18 cellular contexts compared by ENCODE assay signal in the genomic region with DNA sequence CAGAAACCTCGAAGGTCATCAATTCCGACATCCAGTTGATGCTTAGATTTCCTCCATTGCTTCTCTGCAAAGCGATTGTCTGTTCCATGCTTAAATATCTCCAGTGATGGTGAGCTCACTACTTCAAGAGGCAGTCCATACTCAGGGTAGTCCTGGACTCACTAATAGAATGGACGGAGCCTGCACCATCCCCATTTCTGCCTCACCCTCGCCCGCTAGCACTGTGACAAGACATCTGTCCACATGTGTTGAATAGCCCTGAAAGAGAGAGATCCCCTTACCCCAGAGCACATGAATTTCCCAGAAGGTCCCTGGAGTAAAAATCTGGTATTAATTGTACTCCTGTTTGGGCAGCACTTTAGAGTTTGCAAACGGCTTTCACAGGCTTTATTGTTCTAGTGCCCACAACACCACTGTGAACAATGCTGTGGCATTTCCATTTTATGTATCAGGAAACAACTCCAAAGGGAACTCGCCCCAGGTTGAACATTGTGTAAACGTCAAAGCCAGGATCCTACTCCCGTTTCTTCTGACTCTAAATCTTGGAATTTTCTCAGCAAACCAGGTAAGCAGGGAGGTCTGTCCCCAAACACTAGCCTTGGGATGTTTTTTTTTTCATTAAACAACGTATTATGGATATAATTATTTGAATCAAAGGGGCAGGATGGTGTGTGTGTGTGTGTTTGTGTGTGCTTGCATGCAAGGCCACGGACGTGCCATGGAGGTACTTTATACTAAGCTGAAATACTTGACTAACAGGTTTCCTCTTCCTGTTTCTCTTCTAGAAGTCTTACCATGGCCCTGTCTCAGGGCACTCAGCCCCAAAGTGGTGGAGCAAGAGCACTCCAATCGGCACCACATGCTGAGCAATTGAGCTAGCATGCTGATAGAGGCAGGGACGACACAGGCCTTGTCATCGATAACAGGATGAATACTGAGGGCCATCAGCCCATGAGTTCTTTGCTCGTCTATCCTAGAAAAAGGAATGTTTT.
DNase-seq lines count a peak whose midpoint lies in the region; ATAC-seq and TF ChIP-seq lines count a peak whose summit lies in the region.
"Had no signal": no experiment of that assay in that cellular context is flagged by ENCODE, and none has a peak within 500 bp of the region (broad histone marks: within the 10 kb centered on the region; RNA-seq: fewer than 3 reads in every experiment).

No MANE protein-coding gene starts in this region.

- H3K4me1 ChIP-seq in right atrium auricular region = peaks cover 0 to 11% of the 10 kb centered on the region in 2 donors

- intact Hi-C loops in natural killer cell (cut with micrococcal nuclease) = no loop called here
- intact Hi-C loops in activated naive CD4-positive, alpha-beta T cell treated with anti-CD3 and anti-CD28 coated beads for 36 hours (cut with micrococcal nuclease) = no loop called here

- H3K9me3 Mint-ChIP-seq in endothelial cell (ENCODE audit: unreplicated experiment) (no peaks in the 10 kb centered on the region), nephron (no peaks in the 10 kb centered on the region), natural killer cell (no peaks in the 10 kb centered on the region)
- H3K9me3 Mint-ChIP-seq in activated naive CD4-positive, alpha-beta T cell treated with anti-CD3 and anti-CD28 coated beads for 36 hours = no peaks in the 10 kb centered on the region
- H3K9me3 Mint-ChIP-seq: dendritic cell treated with granulocyte-macrophage colony-stimulating factor and Interleukin-4, amounts not matched to agents 40 ng/mL and 50 ng/mL, for 4 days had no signal

- peaks cover 63% of the 10 kb centered on the region for H3K4me1 Mint-ChIP-seq in endothelial cell (ENCODE audit: unreplicated experiment)
- peaks cover 80% of the 10 kb centered on the region for H3K4me1 Mint-ChIP-seq in nephron
- no peaks in the 10 kb centered on the region for H3K4me1 Mint-ChIP-seq in natural killer cell
- H3K4me1 Mint-ChIP-seq in activated naive CD4-positive, alpha-beta T cell treated with anti-CD3 and anti-CD28 coated beads for 36 hours (ENCODE audit: low read depth) = no peaks in the 10 kb centered on the region

- H3K27ac ChIP-seq in right atrium auricular region = no peak overlapping the region
- H3K27ac ChIP-seq: gastrocnemius medialis, left ventricle myocardium inferior had no signal

- CTCF ChIA-PET in activated naive CD4-positive, alpha-beta T cell treated with anti-CD3 and anti-CD28 coated beads for 36 hours (lab: Charles Lee) = no interaction called here

- H3K4me3 ChIP-seq in right atrium auricular region = no peak overlapping the region
- H3K4me3 ChIP-seq: gastrocnemius medialis, left ventricle myocardium inferior had no signal

- H3K27ac Mint-ChIP-seq in endothelial cell (ENCODE audit: unreplicated experiment) (no peak overlapping the region), nephron (peak overlapping the region; percentile 22 to 62 (median 52)), natural killer cell (no peak overlapping the region)
- no peak overlapping the region for H3K27ac Mint-ChIP-seq in activated naive CD4-positive, alpha-beta T cell treated with anti-CD3 and anti-CD28 coated beads for 36 hours
- H3K27ac Mint-ChIP-seq: dendritic cell treated with granulocyte-macrophage colony-stimulating factor and Interleukin-4, amounts not matched to agents 40 ng/mL and 50 ng/mL, for 4 days had no signal

- no peak for TF ChIP-seq CTCF in endothelial cell (IDR thresholded peaks at IDR 0.05; ENCODE audit: unreplicated experiment)
- TF ChIP-seq CTCF in nephron (IDR thresholded peaks at IDR 0.05; ENCODE audit: unreplicated experiment in 3 of 3) = no peak
- no peak for TF ChIP-seq CTCF in natural killer cell (IDR thresholded peaks at IDR 0.05)
- TF ChIP-seq CTCF in right atrium auricular region (IDR thresholded peaks at IDR 0.05) = no peak

- H3K4me3 Mint-ChIP-seq in endothelial cell (ENCODE audit: unreplicated experiment) (peak overlapping the region; percentile 28), nephron (no peak overlapping the region), natural killer cell (no peak overlapping the region)
- H3K4me3 Mint-ChIP-seq in activated naive CD4-positive, alpha-beta T cell treated with anti-CD3 and anti-CD28 coated beads for 36 hours = no peak overlapping the region
- H3K4me3 Mint-ChIP-seq: B cell; dendritic cell treated with granulocyte-macrophage colony-stimulating factor and Interleukin-4, amounts not matched to agents 40 ng/mL and 50 ng/mL, for 4 days had no signal

- H3K27me3 Mint-ChIP-seq in endothelial cell (ENCODE audit: unreplicated experiment) (peaks cover 1% of the 10 kb centered on the region), nephron (ENCODE audit: low read depth) (peaks cover 48% of the 10 kb centered on the region), natural killer cell (ENCODE audit: low read depth in 2 of 2) (peaks cover 18 to 39% of the 10 kb centered on the region in 2 donors)
- peaks cover 5% of the 10 kb centered on the region for H3K27me3 Mint-ChIP-seq in activated naive CD4-positive, alpha-beta T cell treated with anti-CD3 and anti-CD28 coated beads for 36 hours (ENCODE audit: low read depth)

- H3K27me3 ChIP-seq in right atrium auricular region = no peaks in the 10 kb centered on the region
- H3K27me3 ChIP-seq: gastrocnemius medialis had no signal

- peaks cover 4% of the 10 kb centered on the region for H3K36me3 Mint-ChIP-seq in endothelial cell (ENCODE audit: low read depth, unreplicated experiment)
- no peaks in the 10 kb centered on the region for H3K36me3 Mint-ChIP-seq in nephron (ENCODE audit: low read depth)
- H3K36me3 Mint-ChIP-seq in natural killer cell = no peaks in the 10 kb centered on the region
- H3K36me3 Mint-ChIP-seq in activated naive CD4-positive, alpha-beta T cell treated with anti-CD3 and anti-CD28 coated beads for 36 hours (ENCODE audit: low read depth) = no peaks in the 10 kb centered on the region

- no peaks in the 10 kb centered on the region for H3K9me3 ChIP-seq in right atrium auricular region
- H3K9me3 ChIP-seq: gastrocnemius medialis, left ventricle myocardium inferior had no signal

- ATAC-seq in natural killer cell (no peak), GM18909 (IDR thresholded peaks at IDR 0.05; ENCODE audit: poor library complexity, unreplicated experiment) (no peak)
- ATAC-seq: gastrocnemius medialis had no signal

- no peaks in the 10 kb centered on the region for H3K36me3 ChIP-seq in right atrium auricular region
- H3K36me3 ChIP-seq: gastrocnemius medialis, left ventricle myocardium inferior had no signal

- DNase-seq in DMS79 (lab: John Stamatoyannopoulos, UW) (peak; percentile 99), NCI-H2196 (lab: John Stamatoyannopoulos, UW; ENCODE audit: unreplicated experiment) (peak; percentile 64), endothelial cell (ENCODE audit: low spot score) (no peak), natural killer cell (no peak), right atrium auricular region (ENCODE audit: low spot score) (no peak)
- no peak for DNase-seq in activated naive CD4-positive, alpha-beta T cell treated with anti-CD3 and anti-CD28 coated beads for 36 hours
- DNase-seq: activated CD8-positive, alpha-beta memory T cell treated with anti-CD3 and anti-CD28 coated beads, Interleukin-2, amount 50 U/mL, for 48 hours; EL; gastrocnemius medialis; HCEC 1CT; IMR-90; left ventricle myocardium inferior; NCI-H2171 treated with DMSO at 0.1 percent for 48 hours; posterior cingulate gyrus had no signal

Comparison
In these comparisons a context has a peak if more than half of its experiments do, and no peak if none do; other contexts are left out.
1. DNase-seq: peak in DMS79 (single experiment) and NCI-H2196 (single experiment); none in endothelial cell (single experiment), natural killer cell (single experiment), activated naive CD4-positive, alpha-beta T cell treated with anti-CD3 and anti-CD28 coated beads for 36 hours (single experiment) and right atrium auricular region (single experiment).
2. H3K27ac Mint-ChIP-seq: peak in nephron (3 of 3); none in endothelial cell (single experiment), natural killer cell (0 of 2) and activated naive CD4-positive, alpha-beta T cell treated with anti-CD3 and anti-CD28 coated beads for 36 hours (single experiment).